15 cellular contexts compared by ENCODE assay signal in the genomic region with DNA sequence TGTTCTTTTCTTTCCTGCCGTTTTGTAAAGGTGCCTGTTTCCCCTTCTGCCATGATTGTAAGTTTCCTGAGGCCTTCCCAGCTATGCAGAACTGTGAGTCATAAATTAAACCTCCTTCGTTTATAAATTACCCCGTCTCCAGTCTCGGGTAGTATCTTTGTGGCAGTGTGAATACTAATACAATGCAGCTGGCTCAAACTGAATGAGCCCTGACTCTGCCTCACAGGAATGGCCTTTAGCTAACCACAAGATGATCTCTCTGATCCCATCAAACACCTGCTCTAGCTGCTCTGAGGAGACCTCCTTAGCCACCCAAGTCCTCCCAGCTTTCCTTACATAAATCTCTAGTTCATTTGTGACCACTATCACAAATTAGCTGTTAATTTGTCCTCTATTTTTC. TPM values are rescaled to one million over a fixed set of nuclear protein-coding genes. Genes with fewer than 3 reads are reported as not detected.
A peak's percentile ranks its signal among the peaks of the same experiment; 100 is the strongest.
DNase-seq lines count a peak whose midpoint lies in the region; ATAC-seq and TF ChIP-seq lines count a peak whose summit lies in the region.
"Had no signal": no experiment of that assay in that cellular context is flagged by ENCODE, and none has a peak within 500 bp of the region (broad histone marks: within the 10 kb centered on the region; RNA-seq: fewer than 3 reads in every experiment).

No MANE protein-coding gene starts in this region.

- H3K9me3 Mint-ChIP-seq in HFFc6: peaks cover 6% of the 10 kb centered on the region
- H3K9me3 Mint-ChIP-seq in activated T-helper 17 cell treated with anti-CD3 and anti-CD28 coated beads, Interleukin-2, amount 50 U/mL, for 72 hours: no peaks in the 10 kb centered on the region

- DNase-seq in Caki2 (ENCODE audit: low read depth) (peak; percentile 59), HFFc6 (peak; percentile 71), kidney glomerular epithelial cell (lab: John Stamatoyannopoulos, UW) (peak; percentile 14), ascending aorta (ENCODE audit: low spot score in 2 of 2) (no peak)
- DNase-seq: activated CD8-positive, alpha-beta memory T cell treated with anti-CD3 and anti-CD28 coated beads for 24 hours; DMS79 treated with DMSO at 0.1 percent for 48 hours; esophagus squamous epithelium; MV-4-11; NCI-H526; stimulated activated CD4-positive, alpha-beta T cell treated with anti-CD3 and anti-CD28 coated beads, Interleukin-4, amount 100 ng/mL, for 1 hour had no signal

- H3K27ac ChIP-seq in ascending aorta: no peak overlapping the region
- H3K27ac ChIP-seq: esophagus squamous epithelium had no signal

- no peak for TF ChIP-seq CTCF in HFFc6 (IDR thresholded peaks at IDR 0.05)
- no peak for TF ChIP-seq CTCF in ascending aorta (IDR thresholded peaks at IDR 0.05)

- H3K27ac Mint-ChIP-seq in HFFc6: 0 out of 2 replicates have a peak overlapping the region, but pooled peaks have one; percentile 4
- H3K27ac Mint-ChIP-seq in activated T-helper 17 cell treated with anti-CD3 and anti-CD28 coated beads, Interleukin-2, amount 50 U/mL, for 72 hours: peak overlapping the region; percentile 4

- in situ Hi-C loops in Caki2 (cut with HindIII; ENCODE audit: low pct_unique_long_range_greater_than_20kb, low sequenced_read_pairs): no loop called here

- H3K4me3 Mint-ChIP-seq in HFFc6: peak overlapping the region; percentile 4; the same call in 1 of the 2 replicates
- peak overlapping the region; percentile 31 for H3K4me3 Mint-ChIP-seq in activated T-helper 17 cell treated with anti-CD3 and anti-CD28 coated beads, Interleukin-2, amount 50 U/mL, for 72 hours
- H3K4me3 Mint-ChIP-seq: brain had no signal

- H3K4me3 ChIP-seq in ascending aorta: no peak overlapping the region
- H3K4me3 ChIP-seq: esophagus squamous epithelium had no signal

- no peaks in the 10 kb centered on the region for H3K27me3 ChIP-seq in ascending aorta
- H3K27me3 ChIP-seq: esophagus squamous epithelium had no signal

- H3K27me3 Mint-ChIP-seq in HFFc6 (ENCODE audit: insufficient read depth): no peaks in the 10 kb centered on the region; the same call in none of the 2 replicates
- no peaks in the 10 kb centered on the region for H3K27me3 Mint-ChIP-seq in activated T-helper 17 cell treated with anti-CD3 and anti-CD28 coated beads, Interleukin-2, amount 50 U/mL, for 72 hours
- H3K27me3 Mint-ChIP-seq: brain had no signal

- H3K36me3 ChIP-seq in ascending aorta: no peaks in the 10 kb centered on the region
- H3K36me3 ChIP-seq: esophagus squamous epithelium had no signal

- no peaks in the 10 kb centered on the region for H3K4me1 ChIP-seq in ascending aorta

- no peaks in the 10 kb centered on the region for H3K9me3 ChIP-seq in ascending aorta
- H3K9me3 ChIP-seq: esophagus squamous epithelium had no signal

- intact Hi-C loops in ascending aorta (cut with DNase I): no loop called here

- ATAC-seq in activated T-helper 17 cell treated with anti-CD3 and anti-CD28 coated beads, Interleukin-2, amount 50 U/mL, for 72 hours (replicated peaks): peak; percentile 21
- no peak for ATAC-seq in GM18520 (IDR thresholded peaks at IDR 0.05; ENCODE audit: unreplicated experiment)
- ATAC-seq in HG02571 (IDR thresholded peaks at IDR 0.05; ENCODE audit: unreplicated experiment): no peak
- no peak for ATAC-seq in GM18861 (IDR thresholded peaks at IDR 0.05; ENCODE audit: unreplicated experiment)

- peaks cover 51% of the 10 kb centered on the region for H3K4me1 Mint-ChIP-seq in HFFc6 (ENCODE audit: low read depth)
- peaks cover 42% of the 10 kb centered on the region for H3K4me1 Mint-ChIP-seq in activated T-helper 17 cell treated with anti-CD3 and anti-CD28 coated beads, Interleukin-2, amount 50 U/mL, for 72 hours

- H3K36me3 Mint-ChIP-seq in HFFc6 (ENCODE audit: low read depth): no peaks in the 10 kb centered on the region; the same call in 1 of the 2 replicates
- H3K36me3 Mint-ChIP-seq in activated T-helper 17 cell treated with anti-CD3 and anti-CD28 coated beads, Interleukin-2, amount 50 U/mL, for 72 hours (ENCODE audit: low read depth): no peaks in the 10 kb centered on the region
- H3K36me3 Mint-ChIP-seq: brain had no signal

RNA-seq across cellular contexts. Expression of a gene that starts 41.5 kb away (rescaled TPM):
- total RNA-seq in Caki2 (2014; rRNA removed; shearing (Covaris generic); ENCODE audit: low replicate concordance): 24.8 and 31.6 TPM in 2 replicates
- 10 to 100 TPM; 50.5 to 60.5 (median 55.4) TPM for total RNA-seq in HFFc6 (2021; fragmentation: NEBNext Ultra II Directional; extraction: Animal tissue kit (Norgen Biotek cat#: 25700))
- 100 to 1,000 TPM in 1 of 2 donors, 10 to 100 TPM in 1; 93.3 to 137 TPM for total RNA-seq in activated T-helper 17 cell treated with anti-CD3 and anti-CD28 coated beads, Interleukin-2, amount 50 U/mL, for 72 hours
- 62.9 TPM for total RNA-seq in ascending aorta

Comparison
In these comparisons a context has a peak if more than half of its experiments do, and no peak if none do; other contexts are left out.
1. DNase-seq: peak in Caki2 (single experiment), HFFc6 (single experiment) and kidney glomerular epithelial cell (single experiment); none in ascending aorta (0 of 2).